In the genomic region with DNA sequence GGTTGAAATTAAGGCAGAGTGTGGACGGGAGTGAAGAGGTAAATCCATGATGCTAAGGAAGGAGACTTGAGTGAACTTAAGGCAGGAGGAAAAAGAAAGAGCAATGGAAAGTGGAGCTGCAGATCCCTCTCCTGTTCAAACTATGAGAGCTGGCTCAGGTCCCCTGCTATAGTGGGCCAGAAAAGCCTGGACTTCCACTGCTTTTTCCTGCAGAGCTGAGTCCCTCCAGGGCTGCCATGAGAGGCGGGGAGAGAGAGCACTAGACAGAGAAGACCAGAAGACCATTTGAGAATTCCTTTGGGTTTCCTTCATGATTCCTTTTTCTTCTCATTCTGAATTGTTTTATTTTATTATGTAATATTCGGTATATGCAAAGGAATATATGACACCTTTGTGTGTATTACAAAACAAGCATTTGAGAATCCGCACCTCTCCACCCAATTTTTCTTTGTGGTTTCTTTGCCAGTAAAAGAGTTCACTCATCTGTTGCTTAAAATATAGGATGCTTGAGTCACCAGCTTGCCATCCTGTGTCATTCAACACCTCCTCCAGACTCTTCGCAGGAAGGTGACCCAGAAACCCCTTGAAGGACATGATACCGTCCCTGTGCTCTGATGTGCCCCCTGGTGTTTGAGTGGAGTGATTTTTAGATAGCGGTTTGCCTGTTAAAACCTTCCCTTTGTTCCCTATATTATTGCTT, we compare ENCODE assay signal across 1 cellular context.
TF ChIP-seq lines count a peak whose summit lies in the region.

No MANE protein-coding gene starts in this region.

TF ChIP-seq in H1, 55 proteins besides CTCF, POLR2A, EP300 and RAD21:
- TF ChIP-seq POU5F1 (IDR thresholded peaks at IDR 0.05; ENCODE audit: low read depth, low read length) (no peak), JUND (IDR thresholded peaks at IDR 0.05; ENCODE audit: low read length) (no peak), RFX5 (IDR thresholded peaks at IDR 0.05; ENCODE audit: borderline replicate concordance, low read depth, low read length) (no peak), GTF2F1 (IDR thresholded peaks at IDR 0.05; ENCODE audit: borderline replicate concordance, low read depth, low read length) (no peak), SP1 (IDR thresholded peaks at IDR 0.05; ENCODE audit: low read depth, low read length) (no peak), KDM4A (IDR thresholded peaks at IDR 0.05; ENCODE audit: low read depth, low read length, severe bottlenecking) (no peak), SIX5 (IDR thresholded peaks at IDR 0.05; ENCODE audit: low read depth, low read length) (no peak), SIRT6 (IDR thresholded peaks at IDR 0.05; ENCODE audit: low read length) (no peak)
TF ChIP-seq in H1: peak in this region for 0.
